Comparison of ENCODE assay signal across 10 cellular contexts in the genomic region with DNA sequence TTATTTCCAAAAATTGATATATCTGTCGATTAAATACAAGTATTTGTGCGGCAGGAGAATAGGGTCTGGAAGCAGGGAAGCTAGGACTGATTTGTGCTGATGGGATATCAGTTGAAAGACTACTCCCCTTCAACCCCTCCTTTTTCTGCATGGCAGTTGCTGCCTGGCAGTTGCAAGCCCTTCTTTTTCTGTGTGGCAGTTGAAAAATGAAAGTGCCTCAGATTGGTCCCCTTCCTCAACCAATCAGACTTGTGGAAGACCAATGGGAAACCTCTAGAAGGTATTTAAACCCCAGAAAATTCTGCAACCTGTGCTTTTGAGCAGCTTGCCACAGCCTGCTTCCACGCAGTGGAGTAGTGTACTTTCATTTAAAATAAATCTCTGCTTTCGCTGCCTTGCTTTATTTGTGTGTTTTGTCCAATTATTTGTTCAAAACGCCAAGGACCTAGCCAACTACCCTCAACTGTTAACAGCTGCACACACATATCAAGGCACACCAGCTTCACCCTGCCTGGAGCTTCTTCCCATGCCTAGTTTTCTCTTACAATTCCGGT. TPM values are rescaled to one million over a fixed set of nuclear protein-coding genes. Genes with fewer than 3 reads are reported as not detected.
DNase-seq lines count a peak whose midpoint lies in the region; ATAC-seq and TF ChIP-seq lines count a peak whose summit lies in the region.
"Had no signal": no experiment of that assay in that cellular context is flagged by ENCODE, and none has a peak within 500 bp of the region (broad histone marks: within the 10 kb centered on the region; RNA-seq: fewer than 3 reads in every experiment).

No MANE protein-coding gene starts in this region.

- peak overlapping the region; percentile 100 for H3K27ac Mint-ChIP-seq in activated CD4-positive, alpha-beta memory T cell treated with anti-CD3 and anti-CD28 coated beads for 36 hours

- H3K4me2 ChIP-seq in DND-41 (ENCODE audit: insufficient read depth, low read length) (peak overlapping the region; percentile 87; the same call in 1 of the 2 replicates), HCT116 (ENCODE audit: low read length) (peak overlapping the region; percentile 70), mesendoderm (ENCODE audit: low read length) (no peak overlapping the region)

- peaks cover 37% of the 10 kb centered on the region for H3K4me1 ChIP-seq in DND-41 (ENCODE audit: insufficient read depth, low read length)
- peaks cover 6 to 22% of the 10 kb centered on the region in 2 experiments; a peak in 3 of 4 replicates for H3K4me1 ChIP-seq in HCT116 (ENCODE audit: control insufficient read depth in 1 of 2, insufficient read depth in 2 of 2, low read length in 2 of 2)
- no peaks in the 10 kb centered on the region for H3K4me1 ChIP-seq in mesendoderm (ENCODE audit: control insufficient read depth, low read depth, low read length)

- H3K9me3 ChIP-seq in DND-41 (ENCODE audit: insufficient read depth, low read length, severe bottlenecking) (no peaks in the 10 kb centered on the region), HCT116 (ENCODE audit: control insufficient read depth in 1 of 2, insufficient read depth in 1 of 2, low read depth in 1 of 2, low read length in 2 of 2) (no peaks in the 10 kb centered on the region)
- H3K9me3 ChIP-seq: SJSA1 had no signal

- H2BK15ac ChIP-seq in mesendoderm (replicated peaks; ENCODE audit: low read depth), result no peak overlapping the region

- H3K9me3 Mint-ChIP-seq in activated CD4-positive, alpha-beta memory T cell treated with anti-CD3 and anti-CD28 coated beads for 36 hours, result no peaks in the 10 kb centered on the region
- H3K9me3 Mint-ChIP-seq: activated naive CD4-positive, alpha-beta T cell treated with anti-CD3 and anti-CD28 coated beads, Interleukin-2, amount 50 U/mL, for 72 hours had no signal

- no TSS peak for BruUV-seq in HCT116 (replicated peaks; lab: Mats Ljungman, UMichigan)

- POLR2A ChIA-PET in HCT116 (lab: Charles Lee), result interaction anchor here (0.7 to 2.9 kb wide), 8 partner anchors 12 to 272 kb away, joined by 3 to 14 read pairs (median 5); no protein-coding TSS in a partner anchor
- POLR2A ChIA-PET in activated CD4-positive, alpha-beta memory T cell treated with anti-CD3 and anti-CD28 coated beads for 36 hours (lab: Charles Lee), result interaction anchor here (1.5 kb wide), 1 partner anchor 29 kb away, joined by 4 read pairs; no protein-coding TSS in a partner anchor

- intact Hi-C loops in HCT116 (cut with micrococcal nuclease), result loop anchor here (5.0 kb wide), 1 partner anchor 326 kb away; a partner anchor contains a TSS
- intact Hi-C loops in activated CD4-positive, alpha-beta memory T cell treated with anti-CD3 and anti-CD28 coated beads for 36 hours (cut with micrococcal nuclease), result loop anchor here (5.0 to 10.0 kb wide), 3 partner anchors 174 to 1712 kb away; a partner anchor contains a TSS

- CTCF ChIA-PET in HCT116 (lab: Charles Lee), result no interaction called here
- CTCF ChIA-PET in activated CD4-positive, alpha-beta memory T cell treated with anti-CD3 and anti-CD28 coated beads for 36 hours (lab: Charles Lee), result interaction anchor here (1.0 to 3.3 kb wide), 2 partner anchors 54 to 56 kb away, joined by 3 to 25 read pairs; no protein-coding TSS in a partner anchor

- RAD21 ChIA-PET in HCT116 (lab: Charles Lee; ENCODE audit: low non-redundant PET in 1 of 2, low total read pairs in 2 of 2, uncharacterized antibody in 2 of 2, unreplicated experiment in 2 of 2), result interaction anchor here in 1 of 2 experiments (0.7 kb wide), 1 partner anchor 46 kb away, joined by 3 read pairs; no protein-coding TSS in a partner anchor

- H3K4me3 ChIP-seq in DND-41 (ENCODE audit: low read depth in 1 of 2, low read length in 2 of 2), result no peak overlapping the region
- H3K4me3 ChIP-seq in HCT116 (replicated peaks in 1 of 2; ENCODE audit: low read depth in 1 of 2, low read length in 2 of 2), result peak overlapping the region; percentile 87 to 95
- no peak overlapping the region for H3K4me3 ChIP-seq in mesendoderm (ENCODE audit: low read length)
- H3K4me3 ChIP-seq: lung had no signal

- ATAC-seq in DND-41 (ENCODE audit: insufficient read depth, low read depth) (no peak), HCT116 (peak; percentile 18; the same call in 1 of the 2 replicates)
- ATAC-seq: activated naive CD4-positive, alpha-beta T cell treated with anti-CD3 and anti-CD28 coated beads, Interleukin-2, amount 50 U/mL, for 72 hours had no signal

- peak overlapping the region; percentile 99 for H3K4me3 Mint-ChIP-seq in activated CD4-positive, alpha-beta memory T cell treated with anti-CD3 and anti-CD28 coated beads for 36 hours

- peaks cover 2% of the 10 kb centered on the region for H3K79me1 ChIP-seq in mesendoderm (ENCODE audit: low read length)

- H2BK5ac ChIP-seq in mesendoderm (ENCODE audit: low read length), result no peak overlapping the region

- H3K18ac ChIP-seq in mesendoderm (ENCODE audit: low read length), result no peak overlapping the region

- no peaks in the 10 kb centered on the region for H3K9me2 ChIP-seq in HCT116 (ENCODE audit: insufficient read depth)

- TF ChIP-seq POLR2A in HCT116 (IDR thresholded peaks at IDR 0.05; ENCODE audit: borderline replicate concordance, extremely low read depth, insufficient read depth, insufficient read length), result peak; percentile 68

- peaks cover 14% of the 10 kb centered on the region for H3K36me3 Mint-ChIP-seq in activated CD4-positive, alpha-beta memory T cell treated with anti-CD3 and anti-CD28 coated beads for 36 hours

- TF ChIP-seq CTCF in DND-41 (IDR thresholded peaks at IDR 0.05; ENCODE audit: borderline replicate concordance, extremely low read depth, low read length, poor library complexity, severe bottlenecking) (no peak), HCT116 (IDR thresholded peaks at IDR 0.05 in 2 of 3, conservative IDR thresholded peaks at IDR 0.05 in 1 of 3; ENCODE audit: borderline replicate concordance in 1 of 3, insufficient read depth in 1 of 3, low read depth in 2 of 3, low read length in 2 of 3) (no peak)

- H3K27me3 Mint-ChIP-seq in activated CD4-positive, alpha-beta memory T cell treated with anti-CD3 and anti-CD28 coated beads for 36 hours, result peaks cover 6% of the 10 kb centered on the region

- no peak overlapping the region for H2AK5ac ChIP-seq in mesendoderm (ENCODE audit: low read length)

- H3K27ac ChIP-seq in DND-41 (ENCODE audit: low read length) (no peak overlapping the region), HCT116 (ENCODE audit: low read depth, low read length) (peak overlapping the region; percentile 93; the same call in 1 of the 2 replicates), mesendoderm (ENCODE audit: low read depth, low read length) (no peak overlapping the region)

- H3K23ac ChIP-seq in mesendoderm (ENCODE audit: low read length), result no peak overlapping the region

- peaks cover 14% of the 10 kb centered on the region; the same call in 1 of the 2 replicates for H3K36me3 ChIP-seq in DND-41 (ENCODE audit: insufficient read depth, low read length)
- H3K36me3 ChIP-seq in HCT116 (ENCODE audit: control insufficient read depth in 1 of 2, insufficient read depth in 2 of 2, low read length in 2 of 2), result peaks cover 0 to 2% of the 10 kb centered on the region in 2 experiments; a peak in 1 of 4 replicates
- H3K36me3 ChIP-seq in mesendoderm (ENCODE audit: control insufficient read depth, insufficient read depth, low read length), result no peaks in the 10 kb centered on the region

- TF ChIP-seq RAD21 in HCT116 (IDR thresholded peaks at IDR 0.05; ENCODE audit: low read depth), result no peak

- peaks cover 11% of the 10 kb centered on the region; the same call in 1 of the 2 replicates for H4K20me1 ChIP-seq in DND-41 (ENCODE audit: insufficient read depth, low read length)
- H4K20me1 ChIP-seq in HCT116 (ENCODE audit: insufficient read depth), result 0 out of 2 replicates have a peak, but pooled peaks cover 5% of the 10 kb centered on the region

- no peak overlapping the region for H3K56ac ChIP-seq in mesendoderm (ENCODE audit: low read length)

- no peak overlapping the region for H4K5ac ChIP-seq in mesendoderm (ENCODE audit: low read length)

- H3K4me1 Mint-ChIP-seq in activated CD4-positive, alpha-beta memory T cell treated with anti-CD3 and anti-CD28 coated beads for 36 hours (ENCODE audit: low read depth), result peaks cover 29% of the 10 kb centered on the region

- WGBS in mesendoderm (ENCODE audit: extremely low coverage, insufficient coverage, low lambda C conversion rate), result no CpG with 5 or more reads among the region's 6 CpGs

- no peak overlapping the region for H2BK120ac ChIP-seq in mesendoderm (ENCODE audit: low read depth, low read length)

- peaks cover 45% of the 10 kb centered on the region for H3K79me2 ChIP-seq in DND-41 (ENCODE audit: insufficient read depth, low read length)
- H3K79me2 ChIP-seq in HCT116 (ENCODE audit: insufficient read depth, low read length), result peaks cover 36% of the 10 kb centered on the region
- H3K79me2 ChIP-seq in mesendoderm (ENCODE audit: control insufficient read depth, insufficient read depth, low read length), result peaks cover 26% of the 10 kb centered on the region

- H2AFZ ChIP-seq in DND-41 (ENCODE audit: low read depth, low read length) (no peak overlapping the region), HCT116 (ENCODE audit: low read depth, low read length, poor library complexity, severe bottlenecking) (no peak overlapping the region)

- H4K8ac ChIP-seq in mesendoderm (ENCODE audit: low read depth, low read length), result no peak overlapping the region

- no peak overlapping the region for H3K4ac ChIP-seq in mesendoderm (ENCODE audit: low read depth, low read length)

- H3K27me3 ChIP-seq in DND-41 (ENCODE audit: insufficient read depth, low read length, poor library complexity), result no peaks in the 10 kb centered on the region
- H3K27me3 ChIP-seq in HCT116 (ENCODE audit: insufficient read depth, low read length), result no peaks in the 10 kb centered on the region
- no peaks in the 10 kb centered on the region for H3K27me3 ChIP-seq in mesendoderm (ENCODE audit: insufficient read depth, low read length, poor library complexity)

- H3K9ac ChIP-seq in DND-41 (ENCODE audit: low read depth, low read length), result no peak overlapping the region
- H3K9ac ChIP-seq in HCT116 (ENCODE audit: low read length), result peak overlapping the region; percentile 98
- H3K9ac ChIP-seq in mesendoderm (ENCODE audit: low read length), result no peak overlapping the region

- peak; percentile 24 for DNase-seq in DND-41
- DNase-seq in HCT116 (ENCODE audit: low read depth, low spot score), result peak; percentile 73
- DNase-seq in activated CD4-positive, alpha-beta memory T cell treated with anti-CD3 and anti-CD28 coated beads for 36 hours, result no peak
- peak; percentile 35 for DNase-seq in mesendoderm
- DNase-seq in AG08395 (ENCODE audit: low spot score), result no peak
- no peak for DNase-seq in mesenteric fat pad (ENCODE audit: low spot score)
- DNase-seq in HuH-7 (ENCODE audit: low spot score), result no peak

RNA-seq across cellular contexts. Expression of a gene that starts 1.5 kb away (rescaled TPM):
- total RNA-seq in HCT116 (2021; ENCODE audit: unreplicated experiment) (52.7 TPM), mesenteric fat pad (18.3 TPM)
- polyA plus RNA-seq in HCT116 (2012), result 23.7 and 34.4 TPM in 2 replicates
- total RNA-seq in activated CD4-positive, alpha-beta memory T cell treated with anti-CD3 and anti-CD28 coated beads for 36 hours, result 10 to 100 TPM; 46.0 to 52.0 TPM
- 106 TPM for polyA plus RNA-seq in mesendoderm (2013, experiment 1 of 2)
- polyA plus RNA-seq in mesendoderm (2013, experiment 2 of 2), result 111 TPM

RNA-seq across cellular contexts. Expression of a gene that starts 19.5 kb away (rescaled TPM):
- not detected for total RNA-seq in HCT116 (2021; ENCODE audit: unreplicated experiment)
- polyA plus RNA-seq in HCT116 (2012), result 0.03 TPM in 1 of 2 replicates, not detected in the other
- not detected for total RNA-seq in activated CD4-positive, alpha-beta memory T cell treated with anti-CD3 and anti-CD28 coated beads for 36 hours
- polyA plus RNA-seq in mesendoderm (2013, experiment 1 of 2), result not detected
- polyA plus RNA-seq in mesendoderm (2013, experiment 2 of 2), result not detected
- total RNA-seq in mesenteric fat pad, result not detected
- total RNA-seq: activated naive CD4-positive, alpha-beta T cell treated with anti-CD3 and anti-CD28 coated beads, Interleukin-2, amount 50 U/mL, for 72 hours; lung; SJSA1 had no signal

Comparison
In these comparisons a context has a peak if more than half of its experiments do, and no peak if none do; other contexts are left out.
1. DNase-seq: peak in DND-41 (single experiment), HCT116 (single experiment) and mesendoderm (single experiment); none in activated CD4-positive, alpha-beta memory T cell treated with anti-CD3 and anti-CD28 coated beads for 36 hours (single experiment), AG08395 (single experiment), mesenteric fat pad (single experiment) and HuH-7 (single experiment).
2. H3K4me3 ChIP-seq: peak in HCT116 (2 of 2); none in DND-41 (0 of 2) and mesendoderm (single experiment).